ENCODE assay signal across 24 cellular contexts in the genomic region with DNA sequence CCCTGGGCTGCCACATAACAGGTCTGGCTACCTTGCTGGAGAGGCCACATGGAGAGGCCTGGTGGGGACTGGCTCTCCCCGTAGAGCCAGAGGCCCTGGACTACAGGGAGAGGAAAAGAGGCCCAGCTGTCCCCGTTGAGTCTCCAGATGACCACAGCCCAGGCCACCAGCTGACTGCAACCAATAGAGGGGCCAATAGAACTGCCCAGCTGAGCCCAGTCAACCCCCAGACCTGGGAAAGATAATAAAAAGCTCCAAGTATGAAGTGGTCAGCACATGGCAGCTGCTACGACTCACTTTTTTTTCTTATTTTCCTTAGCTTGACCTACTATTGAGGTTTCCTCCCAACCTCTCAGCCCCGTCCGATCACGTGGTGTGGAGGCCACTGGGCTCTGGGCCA.
"Had no signal": no experiment of that assay in that cellular context is flagged by ENCODE, and none has a peak within 500 bp of the region (broad histone marks: within the 10 kb centered on the region; RNA-seq: fewer than 3 reads in every experiment).

No MANE protein-coding gene starts in this region.

- DNase-seq: dermis blood vessel endothelial cell; effector memory CD4-positive, alpha-beta T cell; foreskin keratinocyte; left colon; left ventricle myocardium superior; lower lobe of right lung; natural killer cell; stimulated activated CD4-positive, alpha-beta T cell treated with anti-CD3 and anti-CD28 coated beads, Interleukin-2, amount 100 ng/mL, for 24 hours; stimulated activated CD4-positive, alpha-beta T cell treated with anti-CD3 and anti-CD28 coated beads, Interleukin-4, amount 100 ng/mL, for 4 hours; transverse colon; upper lobe of right lung; uterus had no signal

- H3K79me2 ChIP-seq: hepatocyte, parathyroid adenoma had no signal

- ATAC-seq: foreskin keratinocyte; gastroesophageal sphincter; heart left ventricle; left colon; left ventricle myocardium superior; lower lobe of right lung; natural killer cell; sciatic nerve; stimulated activated memory B cell treated with anti-CD40 and anti-IgM and Interleukin-4, amounts not matched to agents 10 μg/mL and 1 μg/mL and 100 μg/mL, for 72 hours; upper lobe of right lung had no signal

- H3K27ac ChIP-seq: coronary artery, esophagus muscularis mucosa, foreskin keratinocyte, gastroesophageal sphincter, hepatocyte, lower lobe of right lung, neutrophil, parathyroid adenoma, right atrium auricular region, suprapubic skin, transverse colon, upper lobe of right lung, uterus had no signal

- FAIRE-seq: endothelial cell of umbilical vein had no signal

- H3K9ac ChIP-seq: parathyroid adenoma had no signal

- H2AFZ ChIP-seq: hepatocyte, parathyroid adenoma had no signal

- H3K4me1 ChIP-seq: foreskin keratinocyte, parathyroid adenoma, transverse colon, uterus had no signal

- H3K36me3 ChIP-seq: neutrophil, transverse colon, uterus had no signal

- H3K4me3 ChIP-seq: coronary artery, esophagus muscularis mucosa, gastroesophageal sphincter, heart left ventricle, hepatocyte, lower lobe of right lung, right atrium auricular region, suprapubic skin, transverse colon, upper lobe of right lung, uterus had no signal

- H3K27me3 ChIP-seq: esophagus muscularis mucosa, foreskin keratinocyte, hepatocyte, right atrium auricular region, suprapubic skin, transverse colon, upper lobe of right lung, uterus had no signal

- H3K9me3 ChIP-seq: heart left ventricle, neutrophil, right atrium auricular region, suprapubic skin, transverse colon, upper lobe of right lung, uterus had no signal

- H3K4me2 ChIP-seq: hepatocyte had no signal
